9 cellular contexts compared by ENCODE assay signal in the genomic region with DNA sequence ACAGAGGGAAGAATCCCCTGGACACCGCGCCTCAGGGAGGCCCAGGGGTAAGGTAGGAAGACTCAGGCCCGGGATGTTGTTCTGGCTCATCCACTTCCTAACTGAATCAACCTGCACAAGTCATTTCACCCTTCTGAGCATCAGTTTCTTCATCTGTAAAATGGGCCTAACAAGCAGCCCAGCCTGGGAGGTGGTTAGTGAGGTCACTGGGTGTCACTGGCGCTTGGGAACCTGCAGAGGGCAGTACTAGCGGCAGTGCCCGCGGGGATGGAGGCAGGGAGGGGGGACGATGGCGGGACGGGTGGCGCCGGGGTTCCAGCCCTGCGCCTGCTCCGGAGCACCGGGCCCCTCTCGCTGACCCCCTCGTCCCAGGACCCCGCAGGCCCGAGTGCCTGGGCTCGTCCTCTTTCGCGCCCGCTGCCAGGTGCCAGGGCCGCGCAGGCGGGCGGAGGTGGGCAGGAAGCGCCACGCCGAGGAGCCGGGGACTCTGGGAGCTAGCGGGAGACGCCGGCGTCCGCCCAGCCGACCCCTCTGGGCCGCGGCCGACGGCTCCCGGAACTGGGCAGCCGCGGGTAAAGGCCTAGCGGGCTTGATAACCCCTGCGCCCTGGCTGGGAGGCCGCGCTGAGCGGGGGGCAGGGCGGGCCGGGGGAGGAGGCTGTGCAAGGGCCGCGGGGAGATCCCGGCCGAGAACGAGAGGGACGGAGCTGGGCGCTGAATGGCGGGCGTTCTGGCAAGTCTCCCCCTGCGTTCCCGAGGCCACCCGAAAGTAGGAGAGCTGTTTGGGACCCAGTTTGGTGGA. TPM values are rescaled to one million over a fixed set of nuclear protein-coding genes. Genes with fewer than 3 reads are reported as not detected.
DNase-seq lines count a peak whose midpoint lies in the region; ATAC-seq, FAIRE-seq and TF ChIP-seq lines count a peak whose summit lies in the region.
"Had no signal": no experiment of that assay in that cellular context is flagged by ENCODE, and none has a peak within 500 bp of the region (broad histone marks: within the 10 kb centered on the region; RNA-seq: fewer than 3 reads in every experiment).

A gene with protein sequence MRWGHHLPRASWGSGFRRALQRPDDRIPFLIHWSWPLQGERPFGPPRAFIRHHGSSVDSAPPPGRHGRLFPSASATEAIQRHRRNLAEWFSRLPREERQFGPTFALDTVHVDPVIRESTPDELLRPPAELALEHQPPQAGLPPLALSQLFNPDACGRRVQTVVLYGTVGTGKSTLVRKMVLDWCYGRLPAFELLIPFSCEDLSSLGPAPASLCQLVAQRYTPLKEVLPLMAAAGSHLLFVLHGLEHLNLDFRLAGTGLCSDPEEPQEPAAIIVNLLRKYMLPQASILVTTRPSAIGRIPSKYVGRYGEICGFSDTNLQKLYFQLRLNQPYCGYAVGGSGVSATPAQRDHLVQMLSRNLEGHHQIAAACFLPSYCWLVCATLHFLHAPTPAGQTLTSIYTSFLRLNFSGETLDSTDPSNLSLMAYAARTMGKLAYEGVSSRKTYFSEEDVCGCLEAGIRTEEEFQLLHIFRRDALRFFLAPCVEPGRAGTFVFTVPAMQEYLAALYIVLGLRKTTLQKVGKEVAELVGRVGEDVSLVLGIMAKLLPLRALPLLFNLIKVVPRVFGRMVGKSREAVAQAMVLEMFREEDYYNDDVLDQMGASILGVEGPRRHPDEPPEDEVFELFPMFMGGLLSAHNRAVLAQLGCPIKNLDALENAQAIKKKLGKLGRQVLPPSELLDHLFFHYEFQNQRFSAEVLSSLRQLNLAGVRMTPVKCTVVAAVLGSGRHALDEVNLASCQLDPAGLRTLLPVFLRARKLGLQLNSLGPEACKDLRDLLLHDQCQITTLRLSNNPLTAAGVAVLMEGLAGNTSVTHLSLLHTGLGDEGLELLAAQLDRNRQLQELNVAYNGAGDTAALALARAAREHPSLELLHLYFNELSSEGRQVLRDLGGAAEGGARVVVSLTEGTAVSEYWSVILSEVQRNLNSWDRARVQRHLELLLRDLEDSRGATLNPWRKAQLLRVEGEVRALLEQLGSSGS (plus strand): TSS at position 255 of the 801 bp plus-strand sequence. CDS start 2,679 bp downstream, outside the sequence.

- DNase-seq in NCI-H524 (lab: John Stamatoyannopoulos, UW) (peak; percentile 41 to 63), NCI-H524 treated with DMSO at 0.1 percent for 48 hours (lab: John Stamatoyannopoulos, UW) (no peak), NCI-H2029 (lab: John Stamatoyannopoulos, UW) (peak; percentile 74), keratinocyte (ENCODE audit: low read depth, low spot score) (no peak)
- peak; percentile 58 to 70 (median 68) for DNase-seq in activated CD4-positive, CD25-positive, alpha-beta regulatory T cell (lab: John Stamatoyannopoulos, UW)
- DNase-seq in central memory CD4-positive, alpha-beta T cell: peak; percentile 76
- peak; percentile 76 to 89 (median 79) for DNase-seq in stimulated activated CD4-positive, alpha-beta T cell treated with anti-CD3 and anti-CD28 coated beads, Interleukin-12 subunit alpha, Interleukin-12 subunit beta, amount 100 ng/mL, for 48 hours (ENCODE audit: low read depth in 2 of 3, low spot score in 1 of 3)

- no peaks in the 10 kb centered on the region for H3K9me1 ChIP-seq in keratinocyte (ENCODE audit: control insufficient read depth, extremely low read depth, insufficient read depth, low read length)

- TF ChIP-seq CTCF in keratinocyte (optimal IDR thresholded peaks at IDR 0.05 in 1 of 3, IDR thresholded peaks at IDR 0.05 in 1 of 3, conservative IDR thresholded peaks at IDR 0.05 in 1 of 3; ENCODE audit: extremely low read depth in 1 of 3, insufficient read depth in 2 of 3, low read length in 3 of 3): peak; percentile 82 to 93 (median 90)

- no peaks in the 10 kb centered on the region for H3K36me3 ChIP-seq in keratinocyte (ENCODE audit: control insufficient read depth in 2 of 2, extremely low read depth in 1 of 2, insufficient read depth in 2 of 2, low read length in 2 of 2)

- peak within 1 kb of the TSS; percentile 93 for H2AFZ ChIP-seq in keratinocyte (ENCODE audit: control insufficient read depth, low read length)

- peak within 1 kb of the TSS; percentile 94 for H3K4me2 ChIP-seq in keratinocyte (ENCODE audit: control insufficient read depth, extremely low read depth, insufficient read depth, low read depth, low read length)

- H3K9ac ChIP-seq in keratinocyte (ENCODE audit: control insufficient read depth, extremely low read depth, insufficient read depth, low read length): peak within 1 kb of the TSS; percentile 91

- H3K4me3 ChIP-seq in keratinocyte (ENCODE audit: control insufficient read depth in 2 of 3, extremely low read depth in 1 of 3, insufficient read depth in 2 of 3, low read depth in 1 of 3, low read length in 3 of 3): peak within 1 kb of the TSS; percentile 59 to 88 (median 81)

- FAIRE-seq in keratinocyte (lab: Jason Lieb, UNC): peak; percentile 55
- FAIRE-seq: G401.6 had no signal

- H3K4me1 ChIP-seq in keratinocyte (ENCODE audit: control insufficient read depth, extremely low read depth, insufficient read depth, low read length): peaks cover 36% of the 10 kb centered on the region

- ATAC-seq in HG02884 (IDR thresholded peaks at IDR 0.05; ENCODE audit: unreplicated experiment): peak; percentile 87

- dilution Hi-C loops in keratinocyte (cut with MboI; ENCODE audit: extremely low pct_ligation_motif_present, low sequenced_read_pairs): no loop called here

- H3K79me2 ChIP-seq in keratinocyte (ENCODE audit: control insufficient read depth, insufficient read depth, low read length): no peaks in the 10 kb centered on the region

- no peaks in the 10 kb centered on the region for H3K9me3 ChIP-seq in keratinocyte (ENCODE audit: control insufficient read depth, low read depth, low read length)

- H3K27me3 ChIP-seq in keratinocyte (ENCODE audit: control insufficient read depth, extremely low read depth, insufficient read depth, low read length): no peaks in the 10 kb centered on the region

- H3K27ac ChIP-seq in keratinocyte (ENCODE audit: control insufficient read depth, insufficient read depth, low read length): peak within 1 kb of the TSS; percentile 85

- H4K20me1 ChIP-seq in keratinocyte (ENCODE audit: control insufficient read depth, extremely low read depth, insufficient read depth, low read length): no peaks in the 10 kb centered on the region

RNA-seq across cellular contexts. Expression of the gene that starts here (rescaled TPM):
- 8.1 to 11.3 TPM (median 9.0 TPM) in 3 replicates for polyA plus RNA-seq in keratinocyte
- 6.3 TPM for polyA plus RNA-seq in keratinocyte (2011; ENCODE audit: low read depth)
- polyA plus RNA-seq in keratinocyte (2011; cell fraction: cytosol; rRNA removed): 4.7 and 6.9 TPM in 2 replicates
- polyA plus RNA-seq in keratinocyte (2011; cell fraction: nucleus; rRNA removed): 16.4 and 21.9 TPM in 2 replicates
- polyA plus RNA-seq in keratinocyte (2012; ENCODE audit: low replicate concordance): 11.3 and 16.6 TPM in 2 replicates
- polyA minus RNA-seq in keratinocyte: 11.3 to 19.4 TPM (median 18.6 TPM) in 3 replicates
- polyA minus RNA-seq in keratinocyte (2011; cell fraction: cytosol; rRNA and poly(A)+ RNA removed): 15.3 TPM
- 22.2 and 22.7 TPM in 2 replicates for polyA minus RNA-seq in keratinocyte (2011; cell fraction: nucleus; rRNA and poly(A)+ RNA removed)

Comparison
In these comparisons a context has a peak if more than half of its experiments do, and no peak if none do; other contexts are left out.
1. DNase-seq: peak in NCI-H524 (2 of 2), NCI-H2029 (single experiment), activated CD4-positive, CD25-positive, alpha-beta regulatory T cell (4 of 4), central memory CD4-positive, alpha-beta T cell (single experiment) and stimulated activated CD4-positive, alpha-beta T cell treated with anti-CD3 and anti-CD28 coated beads, Interleukin-12 subunit alpha, Interleukin-12 subunit beta, amount 100 ng/mL, for 48 hours (3 of 3); none in NCI-H524 treated with DMSO at 0.1 percent for 48 hours (single experiment) and keratinocyte (single experiment).